In genomic region chr4:138513535-138513934, GRCh38 we compare ENCODE assay signal across 30 cellular contexts.
"Had no signal": no experiment of that assay in that cellular context is flagged by ENCODE, and none has a peak within 500 bp of the region (broad histone marks: within the 10 kb centered on the region; RNA-seq: fewer than 3 reads in every experiment).

No MANE protein-coding gene starts in this region.

- H3K36me3 ChIP-seq: adrenal gland, esophagus squamous epithelium, gastroesophageal sphincter, heart right ventricle had no signal

- DNase-seq: activated CD4-positive, alpha-beta memory T cell treated with anti-CD3 and anti-CD28 coated beads for 36 hours; activated CD4-positive, alpha-beta T cell treated with anti-CD3 and anti-CD28 coated beads for 36 hours; activated CD4-positive, alpha-beta T cell treated with anti-CD3 and anti-CD28 coated beads, Interleukin-2, amount 10 ng/mL, durations not matched to agents 24 days and 14 days; activated CD4-positive, CD25-positive, alpha-beta regulatory T cell; activated CD4-positive, CD25-positive, alpha-beta regulatory T cell treated with anti-CD3 and anti-CD28 coated beads, Interleukin-2, amount 50 U/mL, for 72 hours; activated CD8-positive, alpha-beta memory T cell treated with anti-CD3 and anti-CD28 coated beads, Interleukin-2, amount 10 ng/mL, durations not matched to agents 7 days and 5 days; activated CD8-positive, alpha-beta memory T cell treated with anti-CD3 and anti-CD28 coated beads, Interleukin-2, amount 50 U/mL, for 4 hours; activated CD8-positive, alpha-beta T cell treated with anti-CD3 and anti-CD28 coated beads, Interleukin-2, amount 10 ng/mL, durations not matched to agents 7 days and 5 days; activated effector memory CD4-positive, alpha-beta T cell treated with anti-CD3 and anti-CD28 coated beads, Interleukin-2, amount 50 U/mL, for 16 hours; activated naive CD4-positive, alpha-beta T cell treated with anti-CD3 and anti-CD28 coated beads for 36 hours; activated naive CD8-positive, alpha-beta T cell treated with anti-CD3 and anti-CD28 coated beads for 36 hours; activated naive CD8-positive, alpha-beta T cell treated with anti-CD3 and anti-CD28 coated beads, Interleukin-2, amount 50 U/mL, for 24 hours; activated T-cell treated with anti-CD3 and anti-CD28 coated beads, Interleukin-2, amount 50 U/mL, for 1 hour; activated T-cell treated with anti-CD3 and anti-CD28 coated beads, Interleukin-2, amount 50 U/mL, for 48 hours; adrenal gland; amygdala; aorta; body of pancreas; caudate nucleus; cortex of kidney; dermis blood vessel endothelial cell; effector CD8-positive, alpha-beta T cell; esophagus squamous epithelium; foreskin melanocyte; heart right ventricle; T-helper 2 cell had no signal

- ATAC-seq: activated CD4-positive, alpha-beta T cell treated with anti-CD3 and anti-CD28 coated beads for 36 hours; activated CD8-positive, alpha-beta memory T cell treated with anti-CD3 and anti-CD28 coated beads, Interleukin-2, amount 10 ng/mL, durations not matched to agents 7 days and 5 days; activated CD8-positive, alpha-beta T cell treated with anti-CD3 and anti-CD28 coated beads, Interleukin-2, amount 10 ng/mL, durations not matched to agents 7 days and 5 days; body of pancreas; gastroesophageal sphincter; heart right ventricle had no signal

- H3K27ac ChIP-seq: adrenal gland, body of pancreas, epithelial cell of prostate, esophagus squamous epithelium, gastroesophageal sphincter, heart right ventricle had no signal

- FAIRE-seq: colon, endothelial cell of umbilical vein had no signal

- H3K4me3 ChIP-seq: adrenal gland, body of pancreas, esophagus squamous epithelium, gastroesophageal sphincter, heart right ventricle had no signal

- H3K4me1 ChIP-seq: adrenal gland, body of pancreas, esophagus squamous epithelium, gastroesophageal sphincter, heart right ventricle had no signal

- H3K9me3 ChIP-seq: adrenal gland, body of pancreas, esophagus squamous epithelium, gastroesophageal sphincter, heart right ventricle had no signal

- H3K27me3 ChIP-seq: adrenal gland, body of pancreas, esophagus squamous epithelium, gastroesophageal sphincter, heart right ventricle had no signal
